In genomic region chr3:10017636-10018292, GRCh38 we compare ENCODE assay signal across 11 cellular contexts. TPM values are rescaled to one million over a fixed set of nuclear protein-coding genes. Genes with fewer than 3 reads are reported as not detected.
DNase-seq lines count a peak whose midpoint lies in the region; ATAC-seq and TF ChIP-seq lines count a peak whose summit lies in the region.
"Had no signal": no experiment of that assay in that cellular context is flagged by ENCODE, and none has a peak within 500 bp of the region (broad histone marks: within the 10 kb centered on the region; RNA-seq: fewer than 3 reads in every experiment).

No MANE protein-coding gene starts in this region.

- H4K20me1 ChIP-seq in SK-N-SH (ENCODE audit: insufficient read depth) (no peaks in the 10 kb centered on the region), fibroblast of lung (ENCODE audit: control insufficient read depth, extremely low read depth, insufficient read depth, low read length) (no peaks in the 10 kb centered on the region)
- H4K20me1 ChIP-seq: BLaER1 had no signal

- no peak for TF ChIP-seq RAD21 in SK-N-SH (IDR thresholded peaks at IDR 0.05; ENCODE audit: low read length)

- H3K9ac ChIP-seq in SK-N-SH (no peak overlapping the region), fibroblast of lung (ENCODE audit: insufficient read depth, low read length) (no peak overlapping the region)
- H3K9ac ChIP-seq: BLaER1 had no signal

- no peak overlapping the region for H2AFZ ChIP-seq in SK-N-SH (ENCODE audit: low read depth)
- no peak overlapping the region for H2AFZ ChIP-seq in fibroblast of lung (ENCODE audit: low read length)

- H3K9me3 ChIP-seq in SK-N-SH (no peaks in the 10 kb centered on the region), fibroblast of lung (ENCODE audit: control insufficient read depth, insufficient read depth, low read depth, low read length) (no peaks in the 10 kb centered on the region)
- H3K9me3 ChIP-seq: BLaER1, esophagus muscularis mucosa had no signal

- H3K36me3 ChIP-seq in SK-N-SH (replicated peaks in 1 of 2; ENCODE audit: control insufficient read depth in 1 of 2, insufficient read depth in 2 of 2, low read length in 1 of 2) = peaks cover 3 to 10% of the 10 kb centered on the region in 2 experiments
- peaks cover 12% of the 10 kb centered on the region for H3K36me3 ChIP-seq in fibroblast of lung (ENCODE audit: control insufficient read depth, insufficient read depth, low read length)

- WGBS in SK-N-SH (ENCODE audit: low lambda C conversion rate) = 70% methylated on average over 8 of the region's 13 CpGs

- H3K27me3 ChIP-seq in SK-N-SH (ENCODE audit: insufficient read depth) (no peaks in the 10 kb centered on the region), fibroblast of lung (ENCODE audit: control insufficient read depth, insufficient read depth, low read length) (no peaks in the 10 kb centered on the region)
- H3K27me3 ChIP-seq: BLaER1, esophagus muscularis mucosa had no signal

- H3K4me1 ChIP-seq in SK-N-SH (ENCODE audit: control insufficient read depth in 1 of 2, insufficient read depth in 2 of 2, low read depth in 1 of 2, low read length in 1 of 2) (peaks cover 0 to 7% of the 10 kb centered on the region in 2 experiments; a peak in 2 of 4 replicates), fibroblast of lung (ENCODE audit: control insufficient read depth, extremely low read depth, insufficient read depth, low read length) (peaks cover 21% of the 10 kb centered on the region)

- H3K79me2 ChIP-seq in SK-N-SH (ENCODE audit: insufficient read depth) (no peaks in the 10 kb centered on the region), fibroblast of lung (ENCODE audit: control insufficient read depth, insufficient read depth, low read length) (peaks cover 3% of the 10 kb centered on the region)

- no peak for TF ChIP-seq EP300 in SK-N-SH (IDR thresholded peaks at IDR 0.05; ENCODE audit: borderline replicate concordance in 1 of 2, low read depth in 1 of 2, low read length in 1 of 2)

- H3K4me2 ChIP-seq in SK-N-SH = no peak overlapping the region
- no peak overlapping the region for H3K4me2 ChIP-seq in fibroblast of lung (ENCODE audit: extremely low read depth, insufficient read depth, low read length)
- H3K4me2 ChIP-seq: BLaER1 had no signal

- no peaks in the 10 kb centered on the region for H3K9me2 ChIP-seq in SK-N-SH

- peak; percentile 95 for ATAC-seq in stimulated activated naive CD8-positive, alpha-beta T cell treated with anti-CD3 and anti-CD28 coated beads, Interleukin-15, Interleukin-2, amounts not matched to agents 100 U/mL and 50 U/mL, for 24 hours
- no peak for ATAC-seq in GM18502 (IDR thresholded peaks at IDR 0.05; ENCODE audit: poor library complexity, unreplicated experiment)

- POLR2A ChIA-PET in SK-N-SH (lab: Yijun Ruan, JAX) = no interaction called here

- H3F3A ChIP-seq in SK-N-SH (replicated peaks; ENCODE audit: insufficient read depth) = peaks cover 8% of the 10 kb centered on the region

- no peak for TF ChIP-seq CTCF in SK-N-SH (IDR thresholded peaks at IDR 0.05)
- TF ChIP-seq CTCF in fibroblast of lung (conservative IDR thresholded peaks at IDR 0.05 in 1 of 2, IDR thresholded peaks at IDR 0.05 in 1 of 2; ENCODE audit: low read depth in 1 of 2, low read length in 2 of 2) = no peak

- no peak overlapping the region for H3K4me3 ChIP-seq in SK-N-SH (ENCODE audit: low read depth in 2 of 2, low read length in 1 of 2)
- no peak overlapping the region for H3K4me3 ChIP-seq in fibroblast of lung (replicated peaks in 1 of 4; ENCODE audit: control extremely low read depth in 1 of 4, insufficient read depth in 1 of 4, low read depth in 3 of 4, low read length in 4 of 4)
- H3K4me3 ChIP-seq: BLaER1, esophagus muscularis mucosa had no signal

- CTCF ChIA-PET in SK-N-SH (lab: Yijun Ruan, JAX) = no interaction called here

- H3K27ac ChIP-seq in SK-N-SH (ENCODE audit: low read depth in 2 of 2, low read length in 1 of 2) = no peak overlapping the region
- H3K27ac ChIP-seq in fibroblast of lung (ENCODE audit: insufficient read depth, low read length) = peak overlapping the region; percentile 65
- H3K27ac ChIP-seq: BLaER1 had no signal

- peak; percentile 53 for DNase-seq in activated naive CD4-positive, alpha-beta T cell treated with Interleukin-2 at 50 U/mL for 16 hours
- no peak for DNase-seq in activated naive CD4-positive, alpha-beta T cell treated with anti-CD3 and anti-CD28 coated beads, Interleukin-2, amount 50 U/mL, for 16 hours
- DNase-seq in SK-N-SH (no peak), fibroblast of lung (ENCODE audit: low read depth in 2 of 2) (peak; percentile 65 to 82), NCI-H1694 (lab: John Stamatoyannopoulos, UW) (no peak), iPS-NIHi11 (ENCODE audit: low spot score) (no peak)
- peak; percentile 76 for DNase-seq in stimulated activated naive CD8-positive, alpha-beta T cell treated with anti-CD3 and anti-CD28 coated beads, Interleukin-15, Interleukin-2, amounts not matched to agents 100 U/mL and 50 U/mL, for 24 hours
- DNase-seq: Kasumi-1 had no signal

TF ChIP-seq in SK-N-SH, 30 proteins besides CTCF, POLR2A, EP300 and RAD21:
- no peak for TF ChIP-seq USF1 (IDR thresholded peaks at IDR 0.05; ENCODE audit: borderline replicate concordance, low read depth)
- peak; percentile 16; the same call in 1 of the 2 replicates for TF ChIP-seq RXRA (IDR thresholded peaks at IDR 0.05; ENCODE audit: borderline replicate concordance, low read depth)
- no peak for TF ChIP-seq IRF3 (IDR thresholded peaks at IDR 0.05; ENCODE audit: low read depth, low read length)
- TF ChIP-seq TCF12 (IDR thresholded peaks at IDR 0.05) = no peak
- TF ChIP-seq RCOR1 (IDR thresholded peaks at IDR 0.05; ENCODE audit: low read length) = no peak

RNA-seq across cellular contexts. Expression of gene FANCD2, which starts 8.5 kb away (rescaled TPM):
- polyA plus RNA-seq in SK-N-SH (2012; rRNA removed) = 7.3 and 9.6 TPM in 2 replicates
- polyA plus RNA-seq in SK-N-SH (2012; cell fraction: cytosol; rRNA removed) = 7.1 and 7.7 TPM in 2 replicates
- 17.6 and 31.8 TPM in 2 replicates for polyA plus RNA-seq in SK-N-SH (2012; cell fraction: nucleus; rRNA removed)
- total RNA-seq in fibroblast of lung = 2.1 and 7.1 TPM in 2 replicates
- 9.7 and 25.5 TPM in 2 replicates for polyA plus RNA-seq in fibroblast of lung
- 5.1 and 16.0 TPM in 2 replicates for polyA plus RNA-seq in fibroblast of lung (2012)
- 7.5 and 9.9 TPM in 2 replicates for polyA minus RNA-seq in fibroblast of lung (ENCODE audit: low replicate concordance)

RNA-seq across cellular contexts. Expression of gene EMC3, which starts 31.1 kb away (rescaled TPM):
- 113 and 123 TPM in 2 replicates for polyA plus RNA-seq in SK-N-SH (2012; rRNA removed)
- 114 and 115 TPM in 2 replicates for polyA plus RNA-seq in SK-N-SH (2012; cell fraction: cytosol; rRNA removed)
- 41.4 and 85.1 TPM in 2 replicates for polyA plus RNA-seq in SK-N-SH (2012; cell fraction: nucleus; rRNA removed)
- 63.6 and 63.9 TPM in 2 replicates for total RNA-seq in fibroblast of lung
- polyA plus RNA-seq in fibroblast of lung = 139 and 149 TPM in 2 replicates
- polyA plus RNA-seq in fibroblast of lung (2012) = 76.9 and 96.1 TPM in 2 replicates
- polyA minus RNA-seq in fibroblast of lung (ENCODE audit: low replicate concordance) = 47.8 and 112 TPM in 2 replicates

Comparison
In these comparisons a context has a peak if more than half of its experiments do, and no peak if none do; other contexts are left out.
1. DNase-seq: peak in activated naive CD4-positive, alpha-beta T cell treated with Interleukin-2 at 50 U/mL for 16 hours (single experiment), fibroblast of lung (2 of 2) and stimulated activated naive CD8-positive, alpha-beta T cell treated with anti-CD3 and anti-CD28 coated beads, Interleukin-15, Interleukin-2, amounts not matched to agents 100 U/mL and 50 U/mL, for 24 hours (single experiment); none in activated naive CD4-positive, alpha-beta T cell treated with anti-CD3 and anti-CD28 coated beads, Interleukin-2, amount 50 U/mL, for 16 hours (single experiment), SK-N-SH (single experiment), NCI-H1694 (single experiment) and iPS-NIHi11 (single experiment).